ENCODE assay signal across 24 cellular contexts in genomic region chr4:8044244-8044643, GRCh38.
"Had no signal": no experiment of that assay in that cellular context is flagged by ENCODE, and none has a peak within 500 bp of the region (broad histone marks: within the 10 kb centered on the region; RNA-seq: fewer than 3 reads in every experiment).

No MANE protein-coding gene starts in this region.

- H3K9me3 ChIP-seq: ascending aorta, body of pancreas had no signal

- H3K4me3 Mint-ChIP-seq: activated CD4-positive, alpha-beta T cell treated with anti-CD3 and anti-CD28 coated beads for 36 hours; activated CD8-positive, alpha-beta T cell treated with anti-CD3 and anti-CD28 coated beads for 36 hours; activated naive CD8-positive, alpha-beta T cell treated with anti-CD3 and anti-CD28 coated beads, Interleukin-2, amount 50 U/mL, for 24 hours; IgD-negative memory B cell; T-cell had no signal

- FAIRE-seq: TTC549 had no signal

- H3K27me3 ChIP-seq: ascending aorta, body of pancreas, cardiac muscle cell had no signal

- H3K36me3 Mint-ChIP-seq: activated naive CD4-positive, alpha-beta T cell treated with anti-CD3 and anti-CD28 coated beads, Interleukin-2, amount 50 U/mL, for 72 hours had no signal

- H3K27ac Mint-ChIP-seq: activated CD4-positive, alpha-beta T cell treated with anti-CD3 and anti-CD28 coated beads for 36 hours; activated CD8-positive, alpha-beta T cell treated with anti-CD3 and anti-CD28 coated beads for 36 hours; IgD-negative memory B cell; T-cell had no signal

- H3K9me3 Mint-ChIP-seq: activated CD8-positive, alpha-beta T cell treated with anti-CD3 and anti-CD28 coated beads for 36 hours; activated naive CD4-positive, alpha-beta T cell treated with anti-CD3 and anti-CD28 coated beads, Interleukin-2, amount 50 U/mL, for 72 hours; activated naive CD8-positive, alpha-beta T cell treated with anti-CD3 and anti-CD28 coated beads, Interleukin-2, amount 50 U/mL, for 24 hours; IgD-negative memory B cell; T-cell had no signal

- H3K4me3 ChIP-seq: ascending aorta, body of pancreas, cardiac muscle cell, SK-N-MC had no signal

- DNase-seq: activated CD4-positive, alpha-beta T cell treated with anti-CD3 and anti-CD28 coated beads for 36 hours; activated CD8-positive, alpha-beta memory T cell treated with anti-CD3 and anti-CD28 coated beads, Interleukin-2, amount 50 U/mL, for 4 hours; activated CD8-positive, alpha-beta T cell treated with anti-CD3 and anti-CD28 coated beads for 36 hours; activated naive CD4-positive, alpha-beta T cell; activated naive CD8-positive, alpha-beta T cell treated with anti-CD3 and anti-CD28 coated beads, Interleukin-2, amount 50 U/mL, for 24 hours; amniotic stem cell; KG1; MV-4-11; NCI-H446 treated with DMSO at 0.1 percent for 48 hours; OCI-M1; RPMI8226; T-cell; T-helper 2 cell; T1000 had no signal

- H3K36me3 ChIP-seq: cardiac muscle cell had no signal

- ATAC-seq: activated CD4-positive, alpha-beta T cell treated with anti-CD3 and anti-CD28 coated beads for 36 hours; activated CD8-positive, alpha-beta T cell treated with anti-CD3 and anti-CD28 coated beads for 36 hours; activated naive CD4-positive, alpha-beta T cell treated with anti-CD3 and anti-CD28 coated beads, Interleukin-2, amount 50 U/mL, for 72 hours; activated naive CD8-positive, alpha-beta T cell treated with anti-CD3 and anti-CD28 coated beads, Interleukin-2, amount 50 U/mL, for 24 hours; Panc1; Right ventricle myocardium inferior; T-cell had no signal

- H3K4me1 ChIP-seq: ascending aorta, body of pancreas had no signal

- H3K4me1 Mint-ChIP-seq: activated CD4-positive, alpha-beta T cell treated with anti-CD3 and anti-CD28 coated beads for 36 hours; IgD-negative memory B cell; T-cell had no signal

- H3K27me3 Mint-ChIP-seq: activated CD8-positive, alpha-beta T cell treated with anti-CD3 and anti-CD28 coated beads for 36 hours had no signal

- H3K27ac ChIP-seq: ascending aorta, body of pancreas, cardiac muscle cell, SK-N-MC, VCaP had no signal
